8 cellular contexts compared by ENCODE assay signal in genomic region chr10:97543025-97543546, GRCh38. TPM values are rescaled to one million over a fixed set of nuclear protein-coding genes. Genes with fewer than 3 reads are reported as not detected.
DNase-seq lines count a peak whose midpoint lies in the region; ATAC-seq and TF ChIP-seq lines count a peak whose summit lies in the region.

No MANE protein-coding gene starts in this region.

- H3K27me3 Mint-ChIP-seq in MCF 10A (ENCODE audit: insufficient read depth, unreplicated experiment): no peaks in the 10 kb centered on the region

- H3K9me3 ChIP-seq in OCI-LY7 (ENCODE audit: low read length): no peaks in the 10 kb centered on the region

- H3K79me2 ChIP-seq in OCI-LY7 (ENCODE audit: insufficient read depth, low read depth, low read length): no peaks in the 10 kb centered on the region

- intact Hi-C loops in MCF 10A (cut with micrococcal nuclease): no loop called here
- intact Hi-C loops in OCI-LY7 (cut with micrococcal nuclease; ENCODE audit: unreplicated experiment): no loop called here

- no peak overlapping the region for H3K27ac ChIP-seq in OCI-LY7 (ENCODE audit: low read depth, low read length, poor library complexity, severe bottlenecking)

- BruUV-seq in MCF 10A (replicated peaks; lab: Mats Ljungman, UMichigan) (no TSS peak), OCI-LY7 (replicated peaks; lab: Mats Ljungman, UMichigan) (no TSS peak)

- H3K4me3 ChIP-seq in OCI-LY7 (ENCODE audit: low read depth, low read length, poor library complexity, severe bottlenecking): no peak overlapping the region

- H3K36me3 ChIP-seq in OCI-LY7 (ENCODE audit: insufficient read depth, low read length): no peaks in the 10 kb centered on the region

- H3K27ac Mint-ChIP-seq in MCF 10A (ENCODE audit: low read depth, unreplicated experiment): peak overlapping the region; percentile 73

- no peaks in the 10 kb centered on the region for H3K4me1 ChIP-seq in OCI-LY7 (ENCODE audit: insufficient read depth, low read length, poor library complexity, severe bottlenecking)

- H3K4me2 ChIP-seq in OCI-LY7 (ENCODE audit: low read length): no peak overlapping the region

- peaks cover 28% of the 10 kb centered on the region for H3K4me1 Mint-ChIP-seq in MCF 10A (ENCODE audit: insufficient read depth, unreplicated experiment)

- DNase-seq in T1000 (lab: John Stamatoyannopoulos, UW): peak; percentile 78
- DNase-seq in MCF 10A (ENCODE audit: unreplicated experiment): peak; percentile 95
- DNase-seq in kidney glomerular epithelial cell (lab: John Stamatoyannopoulos, UW): peak; percentile 87
- DNase-seq in stimulated activated CD4-positive, alpha-beta T cell treated with anti-CD3 and anti-CD28 coated beads, Interleukin-15, amount 100 ng/mL, for 48 hours (ENCODE audit: low read depth in 2 of 2): peak; percentile 50 to 60
- no peak for DNase-seq in OCI-LY7 (ENCODE audit: low spot score)

- H3K4me3 Mint-ChIP-seq in MCF 10A (ENCODE audit: unreplicated experiment): no peak overlapping the region

- H3K9me3 Mint-ChIP-seq in MCF 10A (ENCODE audit: unreplicated experiment): no peaks in the 10 kb centered on the region

- ATAC-seq in HG02759 (IDR thresholded peaks at IDR 0.05; ENCODE audit: unreplicated experiment) (peak; percentile 48), HG02938 (IDR thresholded peaks at IDR 0.05; ENCODE audit: unreplicated experiment) (no peak), HG03039 (IDR thresholded peaks at IDR 0.05; ENCODE audit: unreplicated experiment) (no peak)

- H4K20me1 ChIP-seq in OCI-LY7 (ENCODE audit: insufficient read depth, low read length): no peaks in the 10 kb centered on the region

- no peaks in the 10 kb centered on the region for H3K9me2 ChIP-seq in OCI-LY7 (ENCODE audit: insufficient read depth, low read length)

- POLR2A ChIA-PET in MCF 10A (lab: Yijun Ruan, JAX): interaction anchor here (0.6 to 2.8 kb wide), 7 partner anchors 41 to 77 kb away, joined by 3 to 35 read pairs (median 3); partner anchors contain the start of genes MMS19 and UBTD1
- POLR2A ChIA-PET in OCI-LY7 (lab: Charles Lee): no interaction called here

- CTCF ChIA-PET in MCF 10A (lab: Yijun Ruan, JAX) (interaction anchor here (0.7 to 2.3 kb wide), 6 partner anchors 9 to 76 kb away, joined by 3 to 7 read pairs (median 4); no protein-coding TSS in a partner anchor), OCI-LY7 (lab: Charles Lee; ENCODE audit: unreplicated experiment) (no interaction called here)

- TF ChIP-seq CTCF in MCF 10A (IDR thresholded peaks at IDR 0.05; ENCODE audit: unreplicated experiment) (no peak), OCI-LY7 (conservative IDR thresholded peaks at IDR 0.05; ENCODE audit: low read length) (no peak)

- no peaks in the 10 kb centered on the region for H3K36me3 Mint-ChIP-seq in MCF 10A (ENCODE audit: insufficient read depth, unreplicated experiment)

- H2AFZ ChIP-seq in OCI-LY7 (ENCODE audit: low read length): no peak overlapping the region

RNA-seq across cellular contexts. Expression of gene ANKRD2, which starts 29.5 kb away (rescaled TPM):
- total RNA-seq in MCF 10A (2022): 1.8 and 5.8 TPM in 2 replicates
- not detected in 2 replicates for total RNA-seq in OCI-LY7 (2014; rRNA removed; shearing (Covaris generic))
- not detected in 2 replicates for total RNA-seq in OCI-LY7 (2022)

RNA-seq across cellular contexts. Expression of gene HOGA1, which starts 41.1 kb away (rescaled TPM):
- total RNA-seq in MCF 10A (2022) (0.88 and 1.7 TPM in 2 replicates), OCI-LY7 (2022) (0.25 TPM in 1 of 2 replicates, not detected in the other)
- not detected in 2 replicates for total RNA-seq in OCI-LY7 (2014; rRNA removed; shearing (Covaris generic))

RNA-seq across cellular contexts. Expression of gene UBTD1, which starts 44.4 kb away (rescaled TPM):
- total RNA-seq in MCF 10A (2022): 7.2 and 7.8 TPM in 2 replicates
- 1.1 and 1.4 TPM in 2 replicates for total RNA-seq in OCI-LY7 (2014; rRNA removed; shearing (Covaris generic))
- total RNA-seq in OCI-LY7 (2022): 2.0 and 2.2 TPM in 2 replicates

RNA-seq across cellular contexts. Expression of gene MMS19, which starts 44.9 kb away (rescaled TPM):
- total RNA-seq in MCF 10A (2022) (67.0 and 67.2 TPM in 2 replicates), OCI-LY7 (2022) (74.8 and 90.3 TPM in 2 replicates)
- total RNA-seq in OCI-LY7 (2014; rRNA removed; shearing (Covaris generic)): 74.4 and 95.7 TPM in 2 replicates

RNA-seq across cellular contexts. Expression of gene C10orf62, which starts 46.4 kb away (rescaled TPM):
- total RNA-seq in MCF 10A (2022) (0.26 TPM in 1 of 2 replicates, not detected in the other), OCI-LY7 (2022) (not detected in 2 replicates)
- not detected in 2 replicates for total RNA-seq in OCI-LY7 (2014; rRNA removed; shearing (Covaris generic))
